ENCODE assay signal across 16 cellular contexts in genomic region chr7:50367098-50367497, GRCh38.
DNase-seq lines count a peak whose midpoint lies in the region; ATAC-seq, FAIRE-seq and TF ChIP-seq lines count a peak whose summit lies in the region.
"Had no signal": no experiment of that assay in that cellular context is flagged by ENCODE, and none has a peak within 500 bp of the region (broad histone marks: within the 10 kb centered on the region; RNA-seq: fewer than 3 reads in every experiment).

No MANE protein-coding gene starts in this region.

- H3K27me3 ChIP-seq in CD4-positive, alpha-beta T cell (ENCODE audit: control insufficient read depth, insufficient read depth, low read length): no peaks in the 10 kb centered on the region
- peaks cover 5 to 21% of the 10 kb centered on the region in 2 experiments for H3K27me3 ChIP-seq in mesenchymal stem cell (ENCODE audit: control insufficient read depth in 1 of 2, insufficient read depth in 1 of 2, low read length in 2 of 2)
- H3K27me3 ChIP-seq: suprapubic skin had no signal

- H3K18ac ChIP-seq in mesenchymal stem cell (ENCODE audit: low read depth in 1 of 2, low read length in 2 of 2): no peak overlapping the region

- peaks cover 3% of the 10 kb centered on the region for H3K4me1 ChIP-seq in mesenchymal stem cell (ENCODE audit: control insufficient read depth, insufficient read depth, low read depth, low read length)
- H3K4me1 ChIP-seq: gastroesophageal sphincter, left ventricle myocardium inferior, prostate gland, suprapubic skin had no signal

- 83% methylated on average over 2 of the region's 2 CpGs for whole genome bisulfite sequencing in mesenchymal stem cell

- no peak overlapping the region for H2BK15ac ChIP-seq in mesenchymal stem cell (ENCODE audit: low read depth, poor library complexity, severe bottlenecking)

- no peak overlapping the region for H2AK5ac ChIP-seq in mesenchymal stem cell (ENCODE audit: low read length, severe bottlenecking)

- H3K36me3 Mint-ChIP-seq in CD4-positive, alpha-beta T cell (ENCODE audit: low read depth): peaks cover 96% of the 10 kb centered on the region
- H3K36me3 Mint-ChIP-seq in activated CD4-positive, alpha-beta memory T cell treated with anti-CD3 and anti-CD28 coated beads, Interleukin-2, amount 10 ng/mL, durations not matched to agents 7 days and 5 days (ENCODE audit: low read depth): peaks cover 89% of the 10 kb centered on the region
- H3K36me3 Mint-ChIP-seq in memory B cell (peaks cover 43% of the 10 kb centered on the region), osteocyte (ENCODE audit: unreplicated experiment) (no peaks in the 10 kb centered on the region)

- no peak overlapping the region for H2BK12ac ChIP-seq in mesenchymal stem cell (ENCODE audit: low read length in 2 of 2)

- peaks cover 97% of the 10 kb centered on the region for H3K4me1 Mint-ChIP-seq in CD4-positive, alpha-beta T cell (ENCODE audit: low read depth)
- H3K4me1 Mint-ChIP-seq in activated CD4-positive, alpha-beta memory T cell treated with anti-CD3 and anti-CD28 coated beads, Interleukin-2, amount 10 ng/mL, durations not matched to agents 7 days and 5 days: peaks cover 97% of the 10 kb centered on the region
- H3K4me1 Mint-ChIP-seq in memory B cell: peaks cover 52% of the 10 kb centered on the region
- no peaks in the 10 kb centered on the region for H3K4me1 Mint-ChIP-seq in osteocyte (ENCODE audit: unreplicated experiment)

- H4K8ac ChIP-seq in mesenchymal stem cell (ENCODE audit: low read length): no peak overlapping the region

- peak overlapping the region; percentile 68 for H3K27ac ChIP-seq in CD4-positive, alpha-beta T cell (ENCODE audit: low read depth, low read length)
- no peak overlapping the region for H3K27ac ChIP-seq in mesenchymal stem cell (ENCODE audit: low read length, poor library complexity, severe bottlenecking)
- H3K27ac ChIP-seq: gastroesophageal sphincter, left ventricle myocardium inferior, prostate gland, suprapubic skin had no signal

- no peak overlapping the region for H2BK5ac ChIP-seq in mesenchymal stem cell (ENCODE audit: low read depth, low read length, poor library complexity, severe bottlenecking)

- H3K4ac ChIP-seq in mesenchymal stem cell (ENCODE audit: low read depth in 1 of 2, low read length in 2 of 2): no peak overlapping the region

- H3K14ac ChIP-seq in mesenchymal stem cell (ENCODE audit: low read length in 2 of 2): no peak overlapping the region

- intact Hi-C loops in CD4-positive, alpha-beta T cell (cut with DNase I, micrococcal nuclease): loop anchor here (5.0 kb wide), 2 partner anchors 35 to 275 kb away; partner anchors contain the start of gene ZPBP (in 1 of the 2)

- H3K9me3 ChIP-seq in CD4-positive, alpha-beta T cell (ENCODE audit: control insufficient read depth, low read length): no peaks in the 10 kb centered on the region
- H3K9me3 ChIP-seq in mesenchymal stem cell (ENCODE audit: control insufficient read depth, low read length): peaks cover 13% of the 10 kb centered on the region
- H3K9me3 ChIP-seq: prostate gland, suprapubic skin had no signal

- no peaks in the 10 kb centered on the region for H3K27me3 Mint-ChIP-seq in CD4-positive, alpha-beta T cell
- H3K27me3 Mint-ChIP-seq in activated CD4-positive, alpha-beta memory T cell treated with anti-CD3 and anti-CD28 coated beads, Interleukin-2, amount 10 ng/mL, durations not matched to agents 7 days and 5 days: no peaks in the 10 kb centered on the region
- H3K27me3 Mint-ChIP-seq in memory B cell (no peaks in the 10 kb centered on the region), osteocyte (ENCODE audit: unreplicated experiment) (no peaks in the 10 kb centered on the region)

- H3K4me2 ChIP-seq in mesenchymal stem cell (ENCODE audit: low read length, poor library complexity, severe bottlenecking): no peak overlapping the region
- H3K4me2 ChIP-seq: SK-N-SH had no signal

- H2BK120ac ChIP-seq in mesenchymal stem cell (ENCODE audit: low read depth, low read length): no peak overlapping the region

- POLR2A ChIA-PET in CD4-positive, alpha-beta T cell (lab: Charles Lee): interaction anchor here (0.9 to 43.3 kb wide), 15 partner anchors 7 to 224 kb away, joined by 3 to 2111 read pairs (median 6); partner anchors contain the start of gene IKZF1
- POLR2A ChIA-PET in activated CD4-positive, alpha-beta memory T cell treated with anti-CD3 and anti-CD28 coated beads, Interleukin-2, amount 10 ng/mL, durations not matched to agents 7 days and 5 days (lab: Charles Lee): interaction anchor here (0.9 to 17.8 kb wide), 16 partner anchors 8 to 223 kb away, joined by 3 to 566 read pairs (median 12); partner anchors contain the start of gene IKZF1

- no peak for TF ChIP-seq POLR2A in GM12892 (IDR thresholded peaks at IDR 0.05; ENCODE audit: low read depth, low read length)

- H3K4me3 Mint-ChIP-seq in CD4-positive, alpha-beta T cell: peak overlapping the region; percentile 71
- H3K4me3 Mint-ChIP-seq in activated CD4-positive, alpha-beta memory T cell treated with anti-CD3 and anti-CD28 coated beads, Interleukin-2, amount 10 ng/mL, durations not matched to agents 7 days and 5 days: peak overlapping the region; percentile 64
- H3K4me3 Mint-ChIP-seq in memory B cell: no peak overlapping the region
- H3K4me3 Mint-ChIP-seq in osteocyte (ENCODE audit: unreplicated experiment): no peak overlapping the region

- peak; percentile 39 for ATAC-seq in CD4-positive, alpha-beta T cell (ENCODE audit: poor library complexity)
- ATAC-seq in memory B cell (ENCODE audit: low read depth) (peak; percentile 66), HG02610 (IDR thresholded peaks at IDR 0.05; ENCODE audit: unreplicated experiment) (no peak)
- ATAC-seq: gastroesophageal sphincter had no signal

- H4K91ac ChIP-seq in mesenchymal stem cell (ENCODE audit: low read length): no peak overlapping the region

- no peak overlapping the region for H3K9ac ChIP-seq in mesenchymal stem cell (ENCODE audit: low read length)
- H3K9ac ChIP-seq: SK-N-SH had no signal

- no peak overlapping the region for H3K23ac ChIP-seq in mesenchymal stem cell (ENCODE audit: low read length in 2 of 2)

- FAIRE-seq in GM12892 (lab: Jason Lieb, UNC): peak; percentile 78

- no peak overlapping the region for H3K27ac Mint-ChIP-seq in CD4-positive, alpha-beta T cell
- H3K27ac Mint-ChIP-seq in activated CD4-positive, alpha-beta memory T cell treated with anti-CD3 and anti-CD28 coated beads, Interleukin-2, amount 10 ng/mL, durations not matched to agents 7 days and 5 days: peak overlapping the region; percentile 82
- H3K27ac Mint-ChIP-seq in memory B cell (peak overlapping the region; percentile 91), osteocyte (ENCODE audit: unreplicated experiment) (no peak overlapping the region)

- peak in 1 of 10 experiments; percentile 58 for DNase-seq in CD4-positive, alpha-beta T cell
- DNase-seq in GM12892 (ENCODE audit: insufficient read length) (no peak), memory B cell (ENCODE audit: low spot score in 2 of 2) (no peak), osteocyte (ENCODE audit: extremely low spot score, unreplicated experiment) (no peak), mesenchymal stem cell (no peak)
- peak; percentile 44 for DNase-seq in activated CD4-positive, alpha-beta memory T cell treated with anti-CD3 and anti-CD28 coated beads, Interleukin-2, amount 10 ng/mL, durations not matched to agents 7 days and 5 days
- DNase-seq: left ventricle myocardium inferior; NCI-H2029; NCI-H510A treated with DMSO at 0.1 percent for 48 hours; OCI-M1; SK-N-SH; stimulated activated CD4-positive, alpha-beta T cell treated with anti-CD3 and anti-CD28 coated beads, Interleukin-12 subunit alpha, Interleukin-12 subunit beta, amount 100 ng/mL, for 4 hours had no signal

- no peak overlapping the region for H2AFZ ChIP-seq in mesenchymal stem cell (ENCODE audit: low read depth, low read length)

- TF ChIP-seq CTCF in CD4-positive, alpha-beta T cell (IDR thresholded peaks at IDR 0.05): no peak
- no peak for TF ChIP-seq CTCF in osteocyte (IDR thresholded peaks at IDR 0.05)

- CTCF ChIA-PET in CD4-positive, alpha-beta T cell (lab: Charles Lee): interaction anchor here (0.8 to 6.4 kb wide), 17 partner anchors 17 to 275 kb away, joined by 3 to 87 read pairs (median 6); partner anchors contain the start of gene IKZF1
- CTCF ChIA-PET in activated CD4-positive, alpha-beta memory T cell treated with anti-CD3 and anti-CD28 coated beads, Interleukin-2, amount 10 ng/mL, durations not matched to agents 7 days and 5 days (lab: Charles Lee): interaction anchor here (0.7 to 12.1 kb wide), 22 partner anchors 10 to 228 kb away, joined by 3 to 177 read pairs (median 5); partner anchors contain the start of gene IKZF1

- no peaks in the 10 kb centered on the region for H3K36me3 ChIP-seq in mesenchymal stem cell (ENCODE audit: control insufficient read depth in 1 of 2, insufficient read depth in 2 of 2, low read depth in 1 of 2, low read length in 2 of 2)
- H3K36me3 ChIP-seq: gastroesophageal sphincter, left ventricle myocardium inferior, prostate gland, suprapubic skin had no signal

- no peaks in the 10 kb centered on the region for H3K9me3 Mint-ChIP-seq in CD4-positive, alpha-beta T cell
- no peaks in the 10 kb centered on the region for H3K9me3 Mint-ChIP-seq in activated CD4-positive, alpha-beta memory T cell treated with anti-CD3 and anti-CD28 coated beads, Interleukin-2, amount 10 ng/mL, durations not matched to agents 7 days and 5 days
- H3K9me3 Mint-ChIP-seq in memory B cell: peaks cover 5% of the 10 kb centered on the region
- peaks cover 13% of the 10 kb centered on the region for H3K9me3 Mint-ChIP-seq in osteocyte (ENCODE audit: unreplicated experiment)

- H3K79me1 ChIP-seq in mesenchymal stem cell (replicated peaks; ENCODE audit: low read length, poor library complexity, severe bottlenecking): no peaks in the 10 kb centered on the region

- H3K4me3 ChIP-seq in mesenchymal stem cell (ENCODE audit: insufficient read depth in 1 of 2, low read depth in 1 of 2, low read length in 2 of 2): no peak overlapping the region
- H3K4me3 ChIP-seq: gastroesophageal sphincter, left ventricle myocardium inferior, prostate gland, suprapubic skin had no signal

Comparison
In these comparisons a context has a peak if more than half of its experiments do, and no peak if none do; other contexts are left out.
1. H3K27ac Mint-ChIP-seq: peak in activated CD4-positive, alpha-beta memory T cell treated with anti-CD3 and anti-CD28 coated beads, Interleukin-2, amount 10 ng/mL, durations not matched to agents 7 days and 5 days (single experiment) and memory B cell (single experiment); none in CD4-positive, alpha-beta T cell (single experiment) and osteocyte (single experiment).
2. H3K4me3 Mint-ChIP-seq: peak in CD4-positive, alpha-beta T cell (single experiment) and activated CD4-positive, alpha-beta memory T cell treated with anti-CD3 and anti-CD28 coated beads, Interleukin-2, amount 10 ng/mL, durations not matched to agents 7 days and 5 days (single experiment); none in memory B cell (single experiment) and osteocyte (single experiment).